20 cellular contexts compared by ENCODE assay signal in genomic region chr4:140141196-140141845, GRCh38. TPM values are rescaled to one million over a fixed set of nuclear protein-coding genes. Genes with fewer than 3 reads are reported as not detected.
A peak's percentile ranks its signal among the peaks of the same experiment; 100 is the strongest.
DNase-seq lines count a peak whose midpoint lies in the region; ATAC-seq and TF ChIP-seq lines count a peak whose summit lies in the region.
"Had no signal": no experiment of that assay in that cellular context is flagged by ENCODE, and none has a peak within 500 bp of the region (broad histone marks: within the 10 kb centered on the region; RNA-seq: fewer than 3 reads in every experiment).

No MANE protein-coding gene starts in this region.

- TF ChIP-seq POLR2A in breast epithelium (IDR thresholded peaks at IDR 0.05), result no peak
- no peak for TF ChIP-seq POLR2A in adrenal gland (IDR thresholded peaks at IDR 0.05)
- no peak for TF ChIP-seq POLR2A in sigmoid colon (IDR thresholded peaks at IDR 0.05)

- H3K36me3 Mint-ChIP-seq in MCF 10A (ENCODE audit: insufficient read depth, unreplicated experiment) (peaks cover 7% of the 10 kb centered on the region), mesothelial cell of epicardium (no peaks in the 10 kb centered on the region)
- H3K36me3 Mint-ChIP-seq: activated naive CD8-positive, alpha-beta T cell treated with anti-CD3 and anti-CD28 coated beads for 36 hours; CD8-positive, alpha-beta T cell; natural killer cell had no signal

- H3K9me3 Mint-ChIP-seq in MCF 10A (ENCODE audit: unreplicated experiment), result no peaks in the 10 kb centered on the region
- no peaks in the 10 kb centered on the region for H3K9me3 Mint-ChIP-seq in mesothelial cell of epicardium
- H3K9me3 Mint-ChIP-seq: activated CD4-positive, alpha-beta T cell treated with anti-CD3 and anti-CD28 coated beads, Interleukin-2, amount 10 ng/mL, durations not matched to agents 7 days and 5 days; activated naive CD8-positive, alpha-beta T cell treated with anti-CD3 and anti-CD28 coated beads for 36 hours; CD8-positive, alpha-beta T cell; natural killer cell had no signal

- CTCF ChIA-PET in MCF 10A (lab: Yijun Ruan, JAX), result interaction anchor here (0.6 kb wide), 1 partner anchor 206 kb away, joined by 4 read pairs; no protein-coding TSS in a partner anchor
- CTCF ChIA-PET in Panc1 (lab: Charles Lee), result no interaction called here

- POLR2A ChIA-PET in MCF 10A (lab: Yijun Ruan, JAX), result interaction anchor here (2.3 kb wide), 1 partner anchor 9 kb away, joined by 7 read pairs; no protein-coding TSS in a partner anchor
- POLR2A ChIA-PET in Panc1 (lab: Charles Lee), result interaction anchor here (0.7 kb wide), 1 partner anchor 14 kb away, joined by 4 read pairs; no protein-coding TSS in a partner anchor

- H3K27ac ChIP-seq in breast epithelium (peak overlapping the region; percentile 79 to 81), Panc1 (ENCODE audit: low read length) (peak overlapping the region; percentile 65), adrenal gland (no peak overlapping the region), sigmoid colon (no peak overlapping the region)
- H3K27ac ChIP-seq: cardiac muscle cell, foreskin keratinocyte, SJSA1, tibial artery had no signal

- H3K36me3 ChIP-seq in breast epithelium (no peaks in the 10 kb centered on the region), Panc1 (ENCODE audit: control insufficient read depth, insufficient read depth, low read length) (no peaks in the 10 kb centered on the region), adrenal gland (replicated peaks in 1 of 2) (no peaks in the 10 kb centered on the region), sigmoid colon (no peaks in the 10 kb centered on the region)
- H3K36me3 ChIP-seq: cardiac muscle cell, SJSA1, tibial artery had no signal

- DNase-seq in breast epithelium (ENCODE audit: low spot score in 2 of 2), result no peak
- no peak for DNase-seq in MCF 10A (ENCODE audit: unreplicated experiment)
- no peak for DNase-seq in Panc1 (ENCODE audit: low read depth, low spot score)
- no peak for DNase-seq in mesothelial cell of epicardium (ENCODE audit: low spot score in 2 of 2, unreplicated experiment in 2 of 2)
- DNase-seq in adrenal gland, result no peak
- no peak for DNase-seq in sigmoid colon
- no peak for DNase-seq in stimulated activated CD4-positive, alpha-beta T cell treated with anti-CD3 and anti-CD28 coated beads, Interleukin-2, amount 100 ng/mL, for 24 hours
- DNase-seq in NCI-H2107 (lab: John Stamatoyannopoulos, UW), result no peak
- DNase-seq: ACHN; activated CD4-positive, alpha-beta T cell treated with anti-CD3 and anti-CD28 coated beads, Interleukin-2, amount 10 ng/mL, durations not matched to agents 7 days and 5 days; activated naive CD8-positive, alpha-beta T cell treated with anti-CD3 and anti-CD28 coated beads for 36 hours; activated T-cell treated with anti-CD3 and anti-CD28 coated beads, Interleukin-2, amount 50 U/mL, for 1 hour; CD8-positive, alpha-beta T cell; effector CD8-positive, alpha-beta T cell; natural killer cell; retina; tibial artery had no signal

- TF ChIP-seq EP300 in sigmoid colon (IDR thresholded peaks at IDR 0.05), result no peak

- intact Hi-C loops in breast epithelium (cut with DNase I; ENCODE audit: low total_unique reads), result no loop called here
- intact Hi-C loops in MCF 10A (cut with micrococcal nuclease), result no loop called here
- intact Hi-C loops in Panc1 (cut with micrococcal nuclease; ENCODE audit: unreplicated experiment), result no loop called here
- intact Hi-C loops in adrenal gland (cut with DNase I), result loop anchor here in 1 of 2 donors (10.0 kb wide), 1 partner anchor 407 kb away; no protein-coding TSS in a partner anchor
- intact Hi-C loops in sigmoid colon (cut with DNase I), result no loop called here

- H3K27me3 ChIP-seq in breast epithelium (no peaks in the 10 kb centered on the region), Panc1 (ENCODE audit: control insufficient read depth, insufficient read depth, low read length) (no peaks in the 10 kb centered on the region), adrenal gland (no peaks in the 10 kb centered on the region), sigmoid colon (no peaks in the 10 kb centered on the region)
- H3K27me3 ChIP-seq: cardiac muscle cell, foreskin keratinocyte, SJSA1, tibial artery had no signal

- 76 to 85% (median 78%) methylated on average over 4 of the region's 4 CpGs for WGBS in adrenal gland, 4 donors
- WGBS in sigmoid colon, 2 donors, result 16 to 54% methylated on average over 4 of the region's 4 CpGs

- H3K27ac Mint-ChIP-seq in MCF 10A (ENCODE audit: low read depth, unreplicated experiment) (no peak overlapping the region), mesothelial cell of epicardium (peak overlapping the region; percentile 95)
- H3K27ac Mint-ChIP-seq: activated CD4-positive, alpha-beta T cell treated with anti-CD3 and anti-CD28 coated beads, Interleukin-2, amount 10 ng/mL, durations not matched to agents 7 days and 5 days; activated naive CD8-positive, alpha-beta T cell treated with anti-CD3 and anti-CD28 coated beads for 36 hours; CD8-positive, alpha-beta T cell; natural killer cell had no signal

- TF ChIP-seq CTCF in breast epithelium (IDR thresholded peaks at IDR 0.05) (no peak), MCF 10A (IDR thresholded peaks at IDR 0.05; ENCODE audit: unreplicated experiment) (no peak), Panc1 (IDR thresholded peaks at IDR 0.05) (no peak), mesothelial cell of epicardium (IDR thresholded peaks at IDR 0.05; ENCODE audit: unreplicated experiment) (no peak), adrenal gland (IDR thresholded peaks at IDR 0.05) (no peak), sigmoid colon (IDR thresholded peaks at IDR 0.05) (no peak)

- ATAC-seq in Panc1, result no peak
- ATAC-seq: CD8-positive, alpha-beta T cell; foreskin keratinocyte; natural killer cell had no signal

- H3K4me3 Mint-ChIP-seq in MCF 10A (ENCODE audit: unreplicated experiment) (no peak overlapping the region), mesothelial cell of epicardium (no peak overlapping the region)
- H3K4me3 Mint-ChIP-seq: activated CD4-positive, alpha-beta T cell treated with anti-CD3 and anti-CD28 coated beads, Interleukin-2, amount 10 ng/mL, durations not matched to agents 7 days and 5 days; activated naive CD8-positive, alpha-beta T cell treated with anti-CD3 and anti-CD28 coated beads for 36 hours; CD8-positive, alpha-beta T cell; natural killer cell had no signal

- H3K4me1 ChIP-seq in breast epithelium (peaks cover 0 to 4% of the 10 kb centered on the region in 2 donors), Panc1 (ENCODE audit: control insufficient read depth, insufficient read depth, low read length) (peaks cover 37% of the 10 kb centered on the region), adrenal gland (replicated peaks in 1 of 2) (peaks cover 0 to 2% of the 10 kb centered on the region in 2 donors), sigmoid colon (peaks cover 0 to 16% (median 0%) of the 10 kb centered on the region in 4 donors)
- H3K4me1 ChIP-seq: foreskin keratinocyte had no signal

- H3K4me1 Mint-ChIP-seq in MCF 10A (ENCODE audit: insufficient read depth, unreplicated experiment) (peaks cover 4% of the 10 kb centered on the region), mesothelial cell of epicardium (peaks cover 44% of the 10 kb centered on the region)
- H3K4me1 Mint-ChIP-seq: natural killer cell had no signal

- no TSS peak for BruUV-seq in MCF 10A (replicated peaks; lab: Mats Ljungman, UMichigan)
- BruUV-seq in Panc1 (replicated peaks; lab: Mats Ljungman, UMichigan), result no TSS peak

- H3K9me3 ChIP-seq in breast epithelium (no peaks in the 10 kb centered on the region), Panc1 (ENCODE audit: control insufficient read depth, insufficient read depth, low read depth, low read length) (no peaks in the 10 kb centered on the region), adrenal gland (replicated peaks in 1 of 3) (no peaks in the 10 kb centered on the region), sigmoid colon (no peaks in the 10 kb centered on the region)
- H3K9me3 ChIP-seq: SJSA1, tibial artery had no signal

- in situ Hi-C loops in Panc1 (cut with HindIII; ENCODE audit: low pct_unique_long_range_greater_than_20kb, low sequenced_read_pairs), result no loop called here

- H3K27me3 Mint-ChIP-seq in MCF 10A (ENCODE audit: insufficient read depth, unreplicated experiment), result no peaks in the 10 kb centered on the region
- H3K27me3 Mint-ChIP-seq in mesothelial cell of epicardium (ENCODE audit: low read depth), result no peaks in the 10 kb centered on the region
- H3K27me3 Mint-ChIP-seq: activated naive CD8-positive, alpha-beta T cell treated with anti-CD3 and anti-CD28 coated beads for 36 hours had no signal

- H3K4me3 ChIP-seq in breast epithelium (no peak overlapping the region), Panc1 (ENCODE audit: low read depth in 2 of 2, low read length in 2 of 2) (no peak overlapping the region), adrenal gland (no peak overlapping the region), sigmoid colon (no peak overlapping the region)
- H3K4me3 ChIP-seq: cardiac muscle cell, SJSA1, tibial artery had no signal

RNA-seq across cellular contexts. Expression of gene MAML3, which starts 12.7 kb away (rescaled TPM):
- 10 to 100 TPM in 2 of 3 donors, 1 to 10 TPM in 1; 5.0 to 16.8 (median 11.1) TPM for total RNA-seq in breast epithelium
- 0.89 and 1.7 TPM in 2 replicates for total RNA-seq in MCF 10A (2022)
- total RNA-seq in Panc1 (2021; ENCODE audit: unreplicated experiment), result 7.7 TPM
- polyA plus RNA-seq in Panc1 (2012; ENCODE audit: insufficient read length), result 7.1 TPM
- 24.8 to 26.9 TPM (median 26.0 TPM) in 3 replicates for total RNA-seq in mesothelial cell of epicardium
- 10 to 100 TPM in 3 of 8 donors, 1 to 10 TPM in 5; 3.4 to 15.9 (median 9.2) TPM for total RNA-seq in adrenal gland
- polyA plus RNA-seq in adrenal gland, result 1 to 10 TPM; 2.0 to 7.3 (median 6.0) TPM
- 10 to 100 TPM in 1 of 4 donors, 1 to 10 TPM in 3; 5.0 to 16.3 (median 7.6) TPM for total RNA-seq in sigmoid colon
- polyA plus RNA-seq in sigmoid colon, result 1 to 10 TPM; 3.5 to 5.4 (median 4.2) TPM

Comparison
In these comparisons a context has a peak if more than half of its experiments do, and no peak if none do; other contexts are left out.
1. H3K27ac ChIP-seq: peak in breast epithelium (2 of 2) and Panc1 (single experiment); none in adrenal gland (0 of 5) and sigmoid colon (0 of 4).